In the genomic region with DNA sequence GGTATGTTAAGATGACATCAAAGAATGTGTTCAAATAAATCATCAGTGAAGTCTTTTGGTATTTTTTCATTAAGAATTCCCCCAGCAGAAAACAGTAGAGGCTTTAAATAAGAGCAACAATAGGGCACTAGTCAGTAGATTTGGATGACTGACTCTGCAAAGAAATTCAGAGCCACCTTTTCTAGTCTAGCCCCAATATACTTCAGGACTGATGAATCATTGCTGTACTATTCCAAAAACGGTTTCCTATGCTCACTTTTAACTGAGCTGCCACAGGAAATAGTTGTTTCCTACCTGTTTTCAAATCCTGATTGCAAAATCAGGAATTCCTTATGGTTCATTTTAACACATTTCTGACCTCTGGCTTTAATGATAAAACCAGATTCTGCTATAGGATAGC, we compare ENCODE assay signal across 32 cellular contexts.
A peak's percentile ranks its signal among the peaks of the same experiment; 100 is the strongest.
DNase-seq lines count a peak whose midpoint lies in the region; ATAC-seq, FAIRE-seq and TF ChIP-seq lines count a peak whose summit lies in the region.
"Had no signal": no experiment of that assay in that cellular context is flagged by ENCODE, and none has a peak within 500 bp of the region (broad histone marks: within the 10 kb centered on the region; RNA-seq: fewer than 3 reads in every experiment).

No MANE protein-coding gene starts in this region.

- H4K20me1 ChIP-seq in mammary epithelial cell (ENCODE audit: insufficient read depth, low read length): no peaks in the 10 kb centered on the region

- no peak overlapping the region for H3K9ac ChIP-seq in mammary epithelial cell (ENCODE audit: insufficient read depth, low read length)

- H3K4me1 ChIP-seq in heart right ventricle (peaks cover 0 to 49% (median 29%) of the 10 kb centered on the region in 9 donors), mammary epithelial cell (ENCODE audit: insufficient read depth, low read length) (no peaks in the 10 kb centered on the region), upper lobe of left lung (peaks cover 0 to 5% (median 0%) of the 10 kb centered on the region in 4 donors)

- FAIRE-seq in urothelium cell line (lab: Jason Lieb, UNC): no peak
- FAIRE-seq: A204.1, H1 had no signal

- in situ Hi-C loops in mammary epithelial cell (cut with MboI; ENCODE audit: low sequenced_read_pairs in 2 of 2): no loop called here

- H3K4me3 ChIP-seq in heart right ventricle: no peak overlapping the region
- no peak overlapping the region for H3K4me3 ChIP-seq in mammary epithelial cell (replicated peaks in 1 of 3; ENCODE audit: insufficient read depth in 1 of 3, low read depth in 2 of 3, low read length in 3 of 3)
- H3K4me3 ChIP-seq in upper lobe of left lung: no peak overlapping the region
- H3K4me3 ChIP-seq: cardiac muscle cell, coronary artery, gastrocnemius medialis, PC-9, thoracic aorta had no signal

- H3K9me3 ChIP-seq in heart right ventricle (no peaks in the 10 kb centered on the region), mammary epithelial cell (replicated peaks; ENCODE audit: insufficient read depth, low read length) (no peaks in the 10 kb centered on the region), upper lobe of left lung (no peaks in the 10 kb centered on the region)
- H3K9me3 ChIP-seq: gastrocnemius medialis, thoracic aorta had no signal

- H2AFZ ChIP-seq in mammary epithelial cell (ENCODE audit: low read depth, low read length): no peak overlapping the region
- H2AFZ ChIP-seq: PC-9 had no signal

- peak in 3 of 8 donors; percentile 13 to 50 (median 32) for ATAC-seq in heart right ventricle
- no peak for ATAC-seq in left ventricle myocardium superior
- ATAC-seq in upper lobe of left lung (ENCODE audit: low FRiP score in 2 of 2): no peak
- ATAC-seq in GM21825 (IDR thresholded peaks at IDR 0.05; ENCODE audit: unreplicated experiment): no peak
- ATAC-seq: gastrocnemius medialis; stimulated activated naive CD8-positive, alpha-beta T cell treated with anti-CD3 and anti-CD28 coated beads, Interleukin-15, Interleukin-2, amounts not matched to agents 100 U/mL and 50 U/mL, for 24 hours had no signal

- H3K36me3 ChIP-seq in heart right ventricle: no peaks in the 10 kb centered on the region
- no peaks in the 10 kb centered on the region for H3K36me3 ChIP-seq in mammary epithelial cell (ENCODE audit: insufficient read depth, low read length)
- H3K36me3 ChIP-seq in upper lobe of left lung: no peaks in the 10 kb centered on the region
- H3K36me3 ChIP-seq: cardiac muscle cell, gastrocnemius medialis, thoracic aorta had no signal

- TF ChIP-seq CTCF in heart right ventricle (IDR thresholded peaks at IDR 0.05) (no peak), mammary epithelial cell (conservative IDR thresholded peaks at IDR 0.05 in 1 of 2, IDR thresholded peaks at IDR 0.05 in 1 of 2; ENCODE audit: extremely low read depth in 1 of 2, insufficient read depth in 1 of 2, low read depth in 1 of 2, low read length in 2 of 2) (no peak), upper lobe of left lung (IDR thresholded peaks at IDR 0.05) (no peak)

- DNase-seq in heart right ventricle (no peak), left ventricle myocardium superior (no peak), mammary epithelial cell (peak; percentile 8), iPS-NIHi11 (ENCODE audit: low spot score) (peak; percentile 10), urothelium cell line (ENCODE audit: low spot score) (peak; percentile 52), upper lobe of left lung (no peak), T-helper 9 cell (no peak)
- DNase-seq: activated B cell treated with CpG ODN at 0.5 μM for 24 hours; activated CD4-positive, alpha-beta T cell treated with anti-CD3 and anti-CD28 coated beads, Interleukin-2, amount 50 U/mL, for 4 hours; activated CD8-positive, alpha-beta memory T cell treated with anti-CD3 and anti-CD28 coated beads, Interleukin-2, amount 50 U/mL, for 4 hours; activated naive CD4-positive, alpha-beta T cell treated with anti-CD3 and anti-CD28 coated beads, Interleukin-2, amount 10 ng/mL, durations not matched to agents 7 days and 5 days; AML-193; amniotic stem cell; CD4-positive, alpha-beta T cell; gastrocnemius medialis; IMR-90; islet precursor cell; mesendoderm; NCI-H1092 treated with DMSO at 0.1 percent for 48 hours; NCI-H1930; NCI-H524 treated with DMSO at 0.1 percent for 48 hours; NK-92 treated with Interleukin-12 subunit alpha and Interleukin-12 subunit beta, amount 100 ng/mL, for 24 hours; PC-9; SIG-M5; stimulated activated CD4-positive, alpha-beta T cell treated with anti-CD3 and anti-CD28 coated beads, Interleukin-15, amount 100 ng/mL, for 24 hours; stimulated activated naive CD8-positive, alpha-beta T cell treated with anti-CD3 and anti-CD28 coated beads, Interleukin-15, Interleukin-2, amounts not matched to agents 100 U/mL and 50 U/mL, for 24 hours had no signal

- H3K79me2 ChIP-seq in mammary epithelial cell (ENCODE audit: insufficient read depth, low read length): no peaks in the 10 kb centered on the region

- dilution Hi-C loops in mammary epithelial cell (cut with HindIII; ENCODE audit: low sequenced_read_pairs): no loop called here

- no peak for TF ChIP-seq EP300 in upper lobe of left lung (IDR thresholded peaks at IDR 0.05)

- H3K4me2 ChIP-seq in mammary epithelial cell (ENCODE audit: insufficient read depth, low read depth, low read length): no peak overlapping the region
- H3K4me2 ChIP-seq: PC-9 had no signal

- 27% methylated on average over 1 of the region's 1 CpG for WGBS in heart right ventricle, 2 donors
- 0% methylated on average over 1 of the region's 1 CpG for WGBS in mammary epithelial cell (ENCODE audit: low coverage, missing lambda C conversion rate)
- 14 to 25% methylated on average over 1 of the region's 1 CpG for WGBS in upper lobe of left lung, 2 donors

- no peak for TF ChIP-seq POLR2A in upper lobe of left lung (IDR thresholded peaks at IDR 0.05)

- no TSS peak for BruUV-seq in mammary epithelial cell (replicated peaks; lab: Mats Ljungman, UMichigan)

- CTCF ChIA-PET in mammary epithelial cell (lab: Charles Lee; ENCODE audit: low non-redundant PET): no interaction called here

- intact Hi-C loops in heart right ventricle (cut with DNase I) (no loop called here), left ventricle myocardium superior (cut with micrococcal nuclease) (no loop called here), mammary epithelial cell (cut with micrococcal nuclease) (no loop called here)

- no peaks in the 10 kb centered on the region for H3K27me3 ChIP-seq in heart right ventricle
- H3K27me3 ChIP-seq in mammary epithelial cell (ENCODE audit: insufficient read depth, low read length): no peaks in the 10 kb centered on the region
- no peaks in the 10 kb centered on the region for H3K27me3 ChIP-seq in upper lobe of left lung
- H3K27me3 ChIP-seq: cardiac muscle cell, gastrocnemius medialis had no signal

- H3K27ac ChIP-seq in heart right ventricle: peak overlapping the region in 6 of 10 donors; percentile 31 to 68 (median 46)
- no peak overlapping the region for H3K27ac ChIP-seq in mammary epithelial cell (ENCODE audit: insufficient read depth, low read depth, low read length)
- no peak overlapping the region for H3K27ac ChIP-seq in upper lobe of left lung
- H3K27ac ChIP-seq: cardiac muscle cell, coronary artery, PC-9, thoracic aorta had no signal

Comparison
In these comparisons a context has a peak if more than half of its experiments do, and no peak if none do; other contexts are left out.
1. DNase-seq: peak in mammary epithelial cell (single experiment), iPS-NIHi11 (single experiment) and urothelium cell line (single experiment); none in heart right ventricle (0 of 2), left ventricle myocardium superior (single experiment), upper lobe of left lung (0 of 2) and T-helper 9 cell (single experiment).
2. H3K27ac ChIP-seq: peak in heart right ventricle (6 of 10); none in mammary epithelial cell (single experiment) and upper lobe of left lung (0 of 4).